In genomic region chr7:141221007-141221612, GRCh38 we compare ENCODE assay signal across 19 cellular contexts.
DNase-seq lines count a peak whose midpoint lies in the region; ATAC-seq and TF ChIP-seq lines count a peak whose summit lies in the region.
"Had no signal": no experiment of that assay in that cellular context is flagged by ENCODE, and none has a peak within 500 bp of the region (broad histone marks: within the 10 kb centered on the region; RNA-seq: fewer than 3 reads in every experiment).

No MANE protein-coding gene starts in this region.

- POLR2A ChIA-PET in HEK293 (lab: Yijun Ruan, JAX), result no interaction called here

- ATAC-seq in RWPE2 (ENCODE audit: low read depth), result peak; percentile 46; the same call in 1 of the 3 replicates
- ATAC-seq in GM21576 (IDR thresholded peaks at IDR 0.05; ENCODE audit: unreplicated experiment), result no peak
- no peak for ATAC-seq in GM21619 (IDR thresholded peaks at IDR 0.05; ENCODE audit: unreplicated experiment)
- ATAC-seq: activated CD4-positive, alpha-beta T cell treated with anti-CD3 and anti-CD28 coated beads for 36 hours; CD8-positive, alpha-beta T cell had no signal

- no peaks in the 10 kb centered on the region for H3K27me3 ChIP-seq in RWPE2 (ENCODE audit: insufficient read depth, poor library complexity, severe bottlenecking)
- H3K27me3 ChIP-seq: pancreas, uterus had no signal

- H3K27ac ChIP-seq in HEK293 (ENCODE audit: extremely low read depth, low read depth, low read length) (no peak overlapping the region), RWPE2 (ENCODE audit: poor library complexity, severe bottlenecking) (no peak overlapping the region)
- H3K27ac ChIP-seq: left ventricle myocardium inferior, pancreas, uterus had no signal

- H3K9me3 ChIP-seq in HEK293 (ENCODE audit: control insufficient read depth, insufficient read depth, low read depth, low read length) (no peaks in the 10 kb centered on the region), RWPE2 (ENCODE audit: severe bottlenecking) (no peaks in the 10 kb centered on the region)
- H3K9me3 ChIP-seq: left ventricle myocardium inferior, pancreas, uterus had no signal

- TF ChIP-seq CTCF in HEK293 (tag by site-specific recombination; IDR thresholded peaks at IDR 0.05), result no peak
- no peak for TF ChIP-seq CTCF in RWPE2 (IDR thresholded peaks at IDR 0.05; ENCODE audit: poor library complexity, severe bottlenecking)
- TF ChIP-seq CTCF in epithelial cell of esophagus (IDR thresholded peaks at IDR 0.05; ENCODE audit: insufficient read depth, low read depth, low read length, missing control alignments), result no peak

- peak; percentile 3 for DNase-seq in A172 (ENCODE audit: low spot score)
- no peak for DNase-seq in RWPE2 (ENCODE audit: low spot score)
- DNase-seq in epithelial cell of esophagus (ENCODE audit: low read depth), result peak; percentile 2
- DNase-seq in NCI-H1105 treated with DMSO at 0.1 percent for 48 hours (lab: John Stamatoyannopoulos, UW), result no peak
- no peak for DNase-seq in hippocampal formation (lab: John Stamatoyannopoulos, UW)
- DNase-seq: activated CD4-positive, alpha-beta T cell treated with anti-CD3 and anti-CD28 coated beads for 36 hours; activated naive CD4-positive, alpha-beta T cell treated with Interleukin-2 at 50 U/mL for 16 hours; aorta; CD8-positive, alpha-beta T cell; foreskin fibroblast; left ventricle myocardium inferior; NCI-H1436 treated with DMSO at 0.1 percent for 48 hours; NCI-H446 treated with DMSO at 0.1 percent for 48 hours; pancreas; stimulated activated CD4-positive, alpha-beta T cell treated with anti-CD3 and anti-CD28 coated beads, Interleukin-2, amount 100 ng/mL, for 24 hours; uterus had no signal

- no peaks in the 10 kb centered on the region for H3K4me1 ChIP-seq in HEK293 (ENCODE audit: control insufficient read depth, insufficient read depth, low read length)
- no peaks in the 10 kb centered on the region for H3K4me1 ChIP-seq in RWPE2 (ENCODE audit: insufficient read depth, poor library complexity, severe bottlenecking)
- H3K4me1 ChIP-seq: pancreas, uterus had no signal

- CTCF ChIA-PET in HEK293 (lab: Yijun Ruan, JAX), result interaction anchor here (0.6 to 1.6 kb wide), 5 partner anchors 15 to 296 kb away, joined by 3 to 7 read pairs (median 4); partner anchors contain the start of gene MRPS33

- H3K4me3 ChIP-seq in HEK293 (ENCODE audit: low read depth, low read length) (no peak overlapping the region), RWPE2 (ENCODE audit: severe bottlenecking) (no peak overlapping the region), epithelial cell of esophagus (ENCODE audit: low read length) (no peak overlapping the region)
- H3K4me3 ChIP-seq: left ventricle myocardium inferior, pancreas, uterus had no signal

- H3K36me3 ChIP-seq in HEK293 (ENCODE audit: control insufficient read depth in 2 of 2, insufficient read depth in 1 of 2, low read length in 2 of 2), result no peaks in the 10 kb centered on the region
- no peaks in the 10 kb centered on the region for H3K36me3 ChIP-seq in RWPE2 (ENCODE audit: low read depth)
- H3K36me3 ChIP-seq: left ventricle myocardium inferior, pancreas, uterus had no signal

TF ChIP-seq in HEK293, 187 proteins besides CTCF, POLR2A, EP300 and RAD21:
- TF ChIP-seq REST (tag by site-specific recombination; IDR thresholded peaks at IDR 0.05), result peak; percentile 94
- TF ChIP-seq ZNF311 (tag by site-specific recombination; IDR thresholded peaks at IDR 0.05; ENCODE audit: borderline replicate concordance), result no peak
- no peak for TF ChIP-seq GFI1B (tag by site-specific recombination; IDR thresholded peaks at IDR 0.05)
- no peak for TF ChIP-seq ZNF157 (tag by site-specific recombination; IDR thresholded peaks at IDR 0.05)
- TF ChIP-seq ZNF580 (tag by site-specific recombination; IDR thresholded peaks at IDR 0.05), result no peak
- no peak for TF ChIP-seq ZNF16 (tag by site-specific recombination; IDR thresholded peaks at IDR 0.05; ENCODE audit: low read depth)
- TF ChIP-seq ZNF785 (tag by site-specific recombination; IDR thresholded peaks at IDR 0.05), result no peak

Comparison
In these comparisons a context has a peak if more than half of its experiments do, and no peak if none do; other contexts are left out.
1. DNase-seq: peak in A172 (single experiment) and epithelial cell of esophagus (single experiment); none in RWPE2 (single experiment), NCI-H1105 treated with DMSO at 0.1 percent for 48 hours (single experiment) and hippocampal formation (0 of 2).